ENCODE assay signal across 8 cellular contexts in genomic region chr10:72296829-72297280, GRCh38. TPM values are rescaled to one million over a fixed set of nuclear protein-coding genes. Genes with fewer than 3 reads are reported as not detected.
DNase-seq lines count a peak whose midpoint lies in the region; ATAC-seq, FAIRE-seq and TF ChIP-seq lines count a peak whose summit lies in the region.
"Not testable (repeated sequence)": the region's sequence is repeated elsewhere in the genome, so short reads cannot be mapped to it uniquely, and the experiment has no call there.

No MANE protein-coding gene starts in this region.

- CTCF ChIA-PET in T-cell (lab: Charles Lee) (interaction anchor here (0.6 to 2.4 kb wide), 19 partner anchors 10 to 279 kb away, joined by 3 to 26 read pairs (median 5); partner anchors contain the start of genes ANAPC16 (in 1 of the 2) and DDIT4 (in 1 of the 2)), endothelial cell of umbilical vein (lab: Charles Lee) (interaction anchor here (0.8 to 1.7 kb wide), 9 partner anchors 10 to 248 kb away, joined by 3 to 15 read pairs (median 5); no protein-coding TSS in a partner anchor)

- POLR2A ChIA-PET in T-cell (lab: Charles Lee) (interaction anchor here (0.6 to 1.2 kb wide), 18 partner anchors 11 to 207 kb away, joined by 3 to 18 read pairs (median 5); partner anchors contain the start of genes DDIT4 (in 1 of the 2) and DNAJB12 (in 1 of the 2)), endothelial cell of umbilical vein (lab: Charles Lee) (interaction anchor here (0.7 to 2.1 kb wide), 11 partner anchors 12 to 49 kb away, joined by 3 to 22 read pairs (median 4); partner anchors contain the start of gene DDIT4)

- not testable (repeated sequence) for FAIRE-seq in endothelial cell of umbilical vein (lab: Jason Lieb, UNC)

- not testable (repeated sequence) for H3K36me3 ChIP-seq in endothelial cell of umbilical vein (ENCODE audit: control insufficient read depth in 2 of 2, extremely low read depth in 1 of 2, insufficient read depth in 2 of 2, low read length in 2 of 2); osteoblast (ENCODE audit: insufficient read depth, low read length); thoracic aorta

- not testable (repeated sequence) for DNase-seq in CD14-positive monocyte (ENCODE audit: low spot score); HFFc6; T-cell; endothelial cell of umbilical vein (ENCODE audit: low read depth, low spot score); osteoblast (ENCODE audit: insufficient read length, low spot score, missing footprints); thoracic aorta (ENCODE audit: low spot score)

- H3K4me1 Mint-ChIP-seq in CD14-positive monocyte, result peaks cover 47% of the 10 kb centered on the region
- H3K4me1 Mint-ChIP-seq in HFFc6 (ENCODE audit: low read depth), result peaks cover 24% of the 10 kb centered on the region
- peaks cover 62 to 71% (median 69%) of the 10 kb centered on the region in 3 donors for H3K4me1 Mint-ChIP-seq in T-cell

- peak overlapping the region; percentile 97 to 100 (median 99) for H3K27ac Mint-ChIP-seq in CD14-positive monocyte
- H3K27ac Mint-ChIP-seq in HFFc6, result peak overlapping the region; percentile 98
- peak overlapping the region; percentile 96 to 99 for H3K27ac Mint-ChIP-seq in T-cell

- TF ChIP-seq POLR2A in endothelial cell of umbilical vein (IDR thresholded peaks at IDR 0.05; ENCODE audit: low read depth, low read length), result not testable (repeated sequence)

- H3K4me3 ChIP-seq in endothelial cell of umbilical vein (replicated peaks in 1 of 3; ENCODE audit: insufficient read depth in 1 of 3, low read depth in 1 of 3, low read length in 3 of 3), result peak overlapping the region in 1 of 3 experiments; percentile 14
- peak overlapping the region; percentile 64 for H3K4me3 ChIP-seq in osteoblast (ENCODE audit: insufficient read depth, low read length)
- peak overlapping the region; percentile 84 for H3K4me3 ChIP-seq in thoracic aorta

- peak overlapping the region; percentile 68 for H3K9ac ChIP-seq in endothelial cell of umbilical vein (replicated peaks; ENCODE audit: extremely low read depth, insufficient read depth, low read length)

- H3K27ac ChIP-seq in adipose tissue (ENCODE audit: low read depth, low read length) (peak overlapping the region; percentile 69), endothelial cell of umbilical vein (ENCODE audit: insufficient read depth, low read depth, low read length) (peak overlapping the region; percentile 88), layer of hippocampus (ENCODE audit: low read depth, low read length) (peak overlapping the region; percentile 89), osteoblast (ENCODE audit: low read depth, low read length) (peak overlapping the region; percentile 85), thoracic aorta (peak overlapping the region; percentile 94 to 95)

- not testable (repeated sequence) for H3K9me3 ChIP-seq in endothelial cell of umbilical vein (replicated peaks; ENCODE audit: control insufficient read depth, insufficient read depth, low read length); osteoblast (ENCODE audit: low read depth, low read length); thoracic aorta

- H2AFZ ChIP-seq in endothelial cell of umbilical vein (ENCODE audit: low read depth, low read length); osteoblast (ENCODE audit: low read length): not testable (repeated sequence)

- H3K9me1 ChIP-seq in endothelial cell of umbilical vein (replicated peaks; ENCODE audit: control insufficient read depth, extremely low read depth, insufficient read depth, low read length), result not testable (repeated sequence)

- TSS peak; percentile 87 for BruUV-seq in endothelial cell of umbilical vein (replicated peaks; lab: Mats Ljungman, UMichigan)

- H3K36me3 Mint-ChIP-seq in CD14-positive monocyte; HFFc6 (ENCODE audit: low read depth); T-cell: not testable (repeated sequence)

- H3K4me3 Mint-ChIP-seq in CD14-positive monocyte, result peak overlapping the region; percentile 67 to 82
- H3K4me3 Mint-ChIP-seq in HFFc6, result peak overlapping the region; percentile 81
- H3K4me3 Mint-ChIP-seq in T-cell, result peak overlapping the region; percentile 72 to 78 (median 77)

- TF ChIP-seq CTCF in CD14-positive monocyte (IDR thresholded peaks at IDR 0.05); HFFc6 (IDR thresholded peaks at IDR 0.05); endothelial cell of umbilical vein (IDR thresholded peaks at IDR 0.05; ENCODE audit: extremely low read depth in 1 of 2, insufficient read depth in 1 of 2, low read depth in 1 of 2, low read length in 2 of 2); osteoblast (IDR thresholded peaks at IDR 0.05; ENCODE audit: extremely low read depth, low read depth, low read length); thoracic aorta (IDR thresholded peaks at IDR 0.05): not testable (repeated sequence)

- dilution Hi-C loops in endothelial cell of umbilical vein (cut with MboI; ENCODE audit: extremely low pct_ligation_motif_present, low sequenced_read_pairs), result not testable (repeated sequence)

- H3K27me3 ChIP-seq in endothelial cell of umbilical vein (ENCODE audit: control insufficient read depth in 2 of 2, insufficient read depth in 2 of 2, low read length in 2 of 2); layer of hippocampus (ENCODE audit: control insufficient read depth, insufficient read depth, low read length); osteoblast (ENCODE audit: insufficient read depth, low read length); thoracic aorta (replicated peaks; ENCODE audit: insufficient read depth): not testable (repeated sequence)

- H3K27me3 Mint-ChIP-seq in CD14-positive monocyte (ENCODE audit: low read depth in 3 of 3); HFFc6 (ENCODE audit: insufficient read depth); T-cell: not testable (repeated sequence)

- WGBS in adipose tissue, 3 donors, result 55 to 71% (median 62%) methylated on average over 17 to 19 of the region's 19 CpGs

- peaks cover 15% of the 10 kb centered on the region for H3K4me1 ChIP-seq in endothelial cell of umbilical vein (ENCODE audit: control insufficient read depth, extremely low read depth, insufficient read depth, low read length)
- peaks cover 11% of the 10 kb centered on the region for H3K4me1 ChIP-seq in osteoblast (ENCODE audit: insufficient read depth, low read length)
- H3K4me1 ChIP-seq in thoracic aorta (ENCODE audit: control insufficient read depth in 1 of 2, low read depth in 2 of 2), result peaks cover 0 to 18% of the 10 kb centered on the region in 2 donors

- H3K79me2 ChIP-seq in endothelial cell of umbilical vein (ENCODE audit: control insufficient read depth, insufficient read depth, low read length); osteoblast (ENCODE audit: insufficient read depth, low read length): not testable (repeated sequence)

- H3K4me2 ChIP-seq in endothelial cell of umbilical vein (ENCODE audit: insufficient read depth, low read length) (peak overlapping the region; percentile 13), osteoblast (ENCODE audit: insufficient read depth, low read length) (peak overlapping the region; percentile 53)

- not testable (repeated sequence) for ATAC-seq in T-cell (replicated peaks in 1 of 4); thoracic aorta (ENCODE audit: insufficient number of reproducible peaks, low FRiP score, low read depth)

- not testable (repeated sequence) for H3K9me3 Mint-ChIP-seq in CD14-positive monocyte, HFFc6, T-cell

- H4K20me1 ChIP-seq in endothelial cell of umbilical vein (replicated peaks; ENCODE audit: control insufficient read depth, extremely low read depth, insufficient read depth, low read length); osteoblast (ENCODE audit: insufficient read depth, low read length): not testable (repeated sequence)

- intact Hi-C loops in CD14-positive monocyte (cut with micrococcal nuclease), result loop anchor here (1.0 to 10.0 kb wide), 7 partner anchors 22 to 62 kb away; no protein-coding TSS in a partner anchor
- intact Hi-C loops in endothelial cell of umbilical vein (cut with micrococcal nuclease), result loop anchor here (1.0 kb wide), 2 partner anchors 24 to 38 kb away; partner anchors contain the start of gene DDIT4

RNA-seq across cellular contexts. Expression of gene DDIT4, which starts 23.1 kb away (rescaled TPM):
- polyA plus RNA-seq in CD14-positive monocyte (10 to 100 TPM; 26.1 to 45.8 TPM), adipose tissue (1,000 to 10,000 TPM in 1 of 3 donors, 100 to 1,000 TPM in 2; 103 to 1,196 (median 199) TPM), endothelial cell of umbilical vein (64.2 and 65.3 TPM in 2 replicates)
- total RNA-seq in HFFc6 (2021; fragmentation: NEBNext Ultra II Directional; extraction: Animal tissue kit (Norgen Biotek cat#: 25700)), result 10 to 100 TPM; 27.7 to 32.4 (median 30.0) TPM
- total RNA-seq in T-cell (100 to 1,000 TPM in 2 of 5 donors, 10 to 100 TPM in 3; 39.9 to 326 (median 52.1) TPM), endothelial cell of umbilical vein (53.0 and 60.4 TPM in 2 replicates), osteoblast (366 and 522 TPM in 2 replicates), thoracic aorta (100 to 1,000 TPM; 163 to 374 TPM)
- 36.6 and 46.9 TPM in 2 replicates for polyA plus RNA-seq in endothelial cell of umbilical vein (2011; cell fraction: cytosol; rRNA removed)
- 55.1 and 67.4 TPM in 2 replicates for polyA plus RNA-seq in endothelial cell of umbilical vein (2011; cell fraction: nucleus; rRNA removed)
- 35.9 and 40.5 TPM in 2 replicates for polyA plus RNA-seq in endothelial cell of umbilical vein (2012)
- polyA minus RNA-seq in endothelial cell of umbilical vein, result 64.6 and 66.6 TPM in 2 replicates
- polyA minus RNA-seq in endothelial cell of umbilical vein (2011; cell fraction: cytosol; rRNA and poly(A)+ RNA removed), result 248 TPM
- 57.9 and 87.9 TPM in 2 replicates for polyA minus RNA-seq in endothelial cell of umbilical vein (2011; cell fraction: nucleus; rRNA and poly(A)+ RNA removed)

RNA-seq across cellular contexts. Expression of gene DNAJB12, which starts 57.9 kb away (rescaled TPM):
- 10 to 100 TPM; 26.5 to 37.9 TPM for polyA plus RNA-seq in CD14-positive monocyte
- 10 to 100 TPM; 36.3 to 42.5 (median 39.0) TPM for total RNA-seq in HFFc6 (2021; fragmentation: NEBNext Ultra II Directional; extraction: Animal tissue kit (Norgen Biotek cat#: 25700))
- total RNA-seq in T-cell, result 10 to 100 TPM; 27.1 to 41.4 (median 31.2) TPM
- 10 to 100 TPM; 14.4 to 32.7 (median 19.4) TPM for polyA plus RNA-seq in adipose tissue
- 44.2 and 45.2 TPM in 2 replicates for total RNA-seq in endothelial cell of umbilical vein
- polyA plus RNA-seq in endothelial cell of umbilical vein, result 25.0 and 27.2 TPM in 2 replicates
- 28.7 and 29.4 TPM in 2 replicates for polyA plus RNA-seq in endothelial cell of umbilical vein (2011; cell fraction: cytosol; rRNA removed)
- polyA plus RNA-seq in endothelial cell of umbilical vein (2011; cell fraction: nucleus; rRNA removed), result 47.2 and 50.5 TPM in 2 replicates
- 23.5 and 23.7 TPM in 2 replicates for polyA plus RNA-seq in endothelial cell of umbilical vein (2012)
- polyA minus RNA-seq in endothelial cell of umbilical vein, result 25.7 and 28.2 TPM in 2 replicates
- polyA minus RNA-seq in endothelial cell of umbilical vein (2011; cell fraction: cytosol; rRNA and poly(A)+ RNA removed), result 20.3 TPM
- polyA minus RNA-seq in endothelial cell of umbilical vein (2011; cell fraction: nucleus; rRNA and poly(A)+ RNA removed), result 30.6 and 33.3 TPM in 2 replicates
- 48.0 and 52.5 TPM in 2 replicates for total RNA-seq in osteoblast
- total RNA-seq in thoracic aorta, result 10 to 100 TPM; 33.3 to 39.5 TPM
